16 cellular contexts compared by ENCODE assay signal in the genomic region with DNA sequence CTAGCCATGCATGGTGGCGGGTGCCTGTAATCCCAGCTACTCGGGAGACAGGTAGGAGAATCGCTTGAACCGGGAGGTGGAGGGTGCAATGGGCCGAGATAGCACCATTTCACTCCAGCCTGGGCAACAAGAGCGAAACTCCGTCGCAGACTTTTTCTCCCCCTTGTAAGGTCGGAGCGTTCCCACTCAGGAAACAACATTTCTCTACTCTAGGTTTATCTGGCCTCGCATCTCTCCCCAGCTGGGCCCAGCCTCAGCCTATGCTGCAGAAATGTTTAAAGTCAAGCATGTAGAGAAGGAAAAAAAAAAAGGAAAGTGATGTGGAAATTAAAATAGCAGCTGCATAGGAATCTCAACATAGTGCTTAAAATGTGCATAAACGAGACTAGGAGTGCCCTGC.
"Had no signal": no experiment of that assay in that cellular context is flagged by ENCODE, and none has a peak within 500 bp of the region (broad histone marks: within the 10 kb centered on the region; RNA-seq: fewer than 3 reads in every experiment).

No MANE protein-coding gene starts in this region.

- H3K27ac Mint-ChIP-seq: natural killer cell, type B pancreatic cell had no signal

- H3K27ac ChIP-seq: colonic mucosa, esophagus squamous epithelium, gastroesophageal sphincter, right atrium auricular region had no signal

- H3K4me3 ChIP-seq: colonic mucosa, esophagus squamous epithelium, gastroesophageal sphincter, right atrium auricular region had no signal

- H3K9me3 Mint-ChIP-seq: type B pancreatic cell had no signal

- H3K27me3 ChIP-seq: right atrium auricular region had no signal

- H3K36me3 ChIP-seq: colonic mucosa, esophagus squamous epithelium, gastroesophageal sphincter, right atrium auricular region had no signal

- DNase-seq: colonic mucosa; dermis blood vessel endothelial cell; esophagus squamous epithelium; foreskin fibroblast; glutamatergic neuron; left colon; mammary epithelial cell; natural killer cell; small intestine; stimulated activated CD4-positive, alpha-beta T cell treated with anti-CD3 and anti-CD28 coated beads, Interleukin-12 subunit alpha, Interleukin-12 subunit beta, amount 100 ng/mL, for 4 hours; stimulated activated CD4-positive, alpha-beta T cell treated with anti-CD3 and anti-CD28 coated beads, Interleukin-2, amount 100 ng/mL, for 48 hours; stimulated activated naive CD4-positive, alpha-beta T cell treated with Interleukin-2 at 50 U/mL for 16 hours had no signal

- H3K9me3 ChIP-seq: colonic mucosa had no signal

- H3K4me1 ChIP-seq: colonic mucosa, esophagus squamous epithelium, gastroesophageal sphincter, right atrium auricular region had no signal

- ATAC-seq: gastroesophageal sphincter, left colon, natural killer cell had no signal

- H3K4me3 Mint-ChIP-seq: natural killer cell, neural crest cell, type B pancreatic cell had no signal

- H3K4me1 Mint-ChIP-seq: natural killer cell, neural crest cell had no signal

- H3K36me3 Mint-ChIP-seq: type B pancreatic cell had no signal
